14 cellular contexts compared by ENCODE assay signal in genomic region chr11:98630736-98631135, GRCh38.
DNase-seq lines count a peak whose midpoint lies in the region; ATAC-seq and TF ChIP-seq lines count a peak whose summit lies in the region.
"Had no signal": no experiment of that assay in that cellular context is flagged by ENCODE, and none has a peak within 500 bp of the region (broad histone marks: within the 10 kb centered on the region; RNA-seq: fewer than 3 reads in every experiment).

No MANE protein-coding gene starts in this region.

- H3K27ac ChIP-seq in GM23338 (ENCODE audit: low read depth) (no peak overlapping the region), neural progenitor cell (peak overlapping the region; percentile 1), brain microvascular endothelial cell (no peak overlapping the region)
- H3K27ac ChIP-seq: A549 had no signal

- H3K27me3 ChIP-seq in GM23338 (ENCODE audit: insufficient read depth): no peaks in the 10 kb centered on the region
- H3K27me3 ChIP-seq in neural progenitor cell: no peaks in the 10 kb centered on the region
- H3K27me3 ChIP-seq in brain microvascular endothelial cell (replicated peaks): no peaks in the 10 kb centered on the region

- DNase-seq in GM23338 (ENCODE audit: low spot score) (peak; percentile 9), NCI-H146 treated with DMSO at 0.1 percent for 48 hours (lab: John Stamatoyannopoulos, UW; ENCODE audit: unreplicated experiment) (peak; percentile 53), NCI-H82 treated with DMSO at 0.1 percent for 48 hours (lab: John Stamatoyannopoulos, UW; ENCODE audit: unreplicated experiment) (peak; percentile 78), neural progenitor cell (ENCODE audit: low spot score) (peak; percentile 70), brain microvascular endothelial cell (no peak), NCI-H2171 treated with DMSO at 0.1 percent for 48 hours (lab: John Stamatoyannopoulos, UW) (no peak)
- no peak for DNase-seq in activated CD4-positive, alpha-beta T cell treated with anti-CD3 and anti-CD28 coated beads for 48 hours
- DNase-seq: CD4-positive, alpha-beta T cell; DMS79; H7; IMR-90; NCI-H1694; NCI-H2081 treated with DMSO at 0.1 percent for 48 hours had no signal

- H3K9me3 Mint-ChIP-seq in GM23338: no peaks in the 10 kb centered on the region
- no peaks in the 10 kb centered on the region for H3K9me3 Mint-ChIP-seq in neural progenitor cell

- H3K4me2 ChIP-seq in GM23338 (no peak overlapping the region), neural progenitor cell (peak overlapping the region; percentile 14)
- H3K4me2 ChIP-seq: A549 had no signal

- no peak overlapping the region for H3K9ac ChIP-seq in neural progenitor cell

- H3K27ac Mint-ChIP-seq in GM23338 (no peak overlapping the region), neural progenitor cell (no peak overlapping the region)
- H3K27ac Mint-ChIP-seq: CD4-positive, alpha-beta T cell had no signal

- H3K4me1 ChIP-seq in GM23338 (ENCODE audit: insufficient read depth) (no peaks in the 10 kb centered on the region; the same call in 1 of the 2 replicates), neural progenitor cell (peaks cover 25% of the 10 kb centered on the region)
- H3K4me1 ChIP-seq: A549 had no signal

- H4K20me1 ChIP-seq in GM23338 (replicated peaks; ENCODE audit: insufficient read depth): no peaks in the 10 kb centered on the region
- H4K20me1 ChIP-seq in neural progenitor cell (ENCODE audit: low read depth): no peaks in the 10 kb centered on the region

- in situ Hi-C loops in brain microvascular endothelial cell (cut with HindIII; ENCODE audit: low pct_ligation_motif_present, low sequenced_read_pairs): no loop called here

- no peak overlapping the region for H3K4me3 ChIP-seq in GM23338
- H3K4me3 ChIP-seq in neural progenitor cell: no peak overlapping the region
- no peak overlapping the region for H3K4me3 ChIP-seq in brain microvascular endothelial cell (ENCODE audit: low read depth, low read length)
- H3K4me3 ChIP-seq: A549 had no signal

- H2AFZ ChIP-seq in GM23338 (no peak overlapping the region), neural progenitor cell (replicated peaks) (no peak overlapping the region)

- no peaks in the 10 kb centered on the region for H3K9me2 ChIP-seq in GM23338 (ENCODE audit: insufficient read depth)

- no peaks in the 10 kb centered on the region for H3K36me3 ChIP-seq in GM23338 (ENCODE audit: insufficient read depth)
- H3K36me3 ChIP-seq in neural progenitor cell: no peaks in the 10 kb centered on the region
- H3K36me3 ChIP-seq in brain microvascular endothelial cell (replicated peaks): no peaks in the 10 kb centered on the region

- TF ChIP-seq CTCF in GM23338 (conservative IDR thresholded peaks at IDR 0.05; ENCODE audit: low read depth in 2 of 2): no peak
- no peak for TF ChIP-seq CTCF in neural progenitor cell (IDR thresholded peaks at IDR 0.05)
- TF ChIP-seq CTCF in brain microvascular endothelial cell (IDR thresholded peaks at IDR 0.05; ENCODE audit: low read depth, low read length, missing control alignments): no peak

- H3K79me2 ChIP-seq in GM23338 (replicated peaks; ENCODE audit: insufficient read depth): no peaks in the 10 kb centered on the region
- H3K79me2 ChIP-seq in neural progenitor cell (ENCODE audit: low read depth): no peaks in the 10 kb centered on the region

- H3K4me1 Mint-ChIP-seq in GM23338 (peaks cover 4% of the 10 kb centered on the region; the same call in 2 of the 3 replicates), neural progenitor cell (peaks cover 12% of the 10 kb centered on the region)

- no peaks in the 10 kb centered on the region for H3F3A ChIP-seq in GM23338 (replicated peaks; ENCODE audit: low read depth)
- peaks cover 23% of the 10 kb centered on the region for H3F3A ChIP-seq in neural progenitor cell (ENCODE audit: low read depth)

- no peak for ATAC-seq in GM23338
- ATAC-seq: A549 had no signal

- H3K36me3 Mint-ChIP-seq in GM23338 (ENCODE audit: low read depth) (no peaks in the 10 kb centered on the region; the same call in 2 of the 3 replicates), neural progenitor cell (no peaks in the 10 kb centered on the region)

- H3K4me3 Mint-ChIP-seq in GM23338 (no peak overlapping the region), neural progenitor cell (no peak overlapping the region)
- H3K4me3 Mint-ChIP-seq: CD4-positive, alpha-beta T cell had no signal

- no peaks in the 10 kb centered on the region for H3K27me3 Mint-ChIP-seq in GM23338 (ENCODE audit: insufficient read depth, low read depth, poor library complexity)
- no peaks in the 10 kb centered on the region for H3K27me3 Mint-ChIP-seq in neural progenitor cell (ENCODE audit: insufficient read depth, low read depth)
- H3K27me3 Mint-ChIP-seq: CD4-positive, alpha-beta T cell had no signal

- H3K9me3 ChIP-seq in neural progenitor cell (ENCODE audit: low read depth): no peaks in the 10 kb centered on the region
- H3K9me3 ChIP-seq: A549 had no signal

TF ChIP-seq in GM23338, 12 proteins besides CTCF, POLR2A, EP300 and RAD21 (continues in another document):
- TF ChIP-seq EZH2phosphoT487 (IDR thresholded peaks at IDR 0.05; ENCODE audit: unreplicated experiment) (no peak), REST (IDR thresholded peaks at IDR 0.05; ENCODE audit: unreplicated experiment) (no peak), EZH2 (IDR thresholded peaks at IDR 0.05; ENCODE audit: low read depth, unreplicated experiment) (no peak), NANOG (IDR thresholded peaks at IDR 0.05; ENCODE audit: borderline replicate concordance) (no peak), ZNF114 (CRISPR knock-in tag; IDR thresholded peaks at IDR 0.05) (no peak)

Comparison
In these comparisons a context has a peak if more than half of its experiments do, and no peak if none do; other contexts are left out.
1. DNase-seq: peak in GM23338 (single experiment), NCI-H146 treated with DMSO at 0.1 percent for 48 hours (single experiment), NCI-H82 treated with DMSO at 0.1 percent for 48 hours (single experiment) and neural progenitor cell (single experiment); none in activated CD4-positive, alpha-beta T cell treated with anti-CD3 and anti-CD28 coated beads for 48 hours (single experiment), brain microvascular endothelial cell (single experiment) and NCI-H2171 treated with DMSO at 0.1 percent for 48 hours (single experiment).